8 cellular contexts compared by ENCODE assay signal in genomic region chr22:36873614-36874308, GRCh38. TPM values are rescaled to one million over a fixed set of nuclear protein-coding genes. Genes with fewer than 3 reads are reported as not detected.
DNase-seq lines count a peak whose midpoint lies in the region; ATAC-seq, FAIRE-seq and TF ChIP-seq lines count a peak whose summit lies in the region.

No MANE protein-coding gene starts in this region.

- intact Hi-C loops in K562 (cut with micrococcal nuclease), result loop anchor here (5.0 to 10.0 kb wide), 2 partner anchors 104 to 171 kb away; no protein-coding TSS in a partner anchor

- TF ChIP-seq CTCF in K562 (IDR thresholded peaks at IDR 0.05 in 2 of 3, conservative IDR thresholded peaks at IDR 0.05 in 1 of 3; ENCODE audit: insufficient read depth in 2 of 3, low read depth in 1 of 3, low read length in 3 of 3), result peak; percentile 45 to 54 (median 48); a peak in 5 of 6 replicates

- no peak overlapping the region for H2AFZ ChIP-seq in K562 (ENCODE audit: low read depth, low read length)

- peak overlapping the region; percentile 39 to 52 (median 46) for H3K4me3 Mint-ChIP-seq in CD4-positive, CD25-positive, alpha-beta regulatory T cell

- ATAC-seq in CD4-positive, CD25-positive, alpha-beta regulatory T cell (ENCODE audit: low read depth in 2 of 2), result peak; percentile 66 to 68
- ATAC-seq in GM18868 (IDR thresholded peaks at IDR 0.05; ENCODE audit: unreplicated experiment) (peak; percentile 72), HG03095 (IDR thresholded peaks at IDR 0.05; ENCODE audit: unreplicated experiment) (peak; percentile 55), K562 (peak; percentile 84)

- TF ChIP-seq POLR2A in K562 (conservative IDR thresholded peaks at IDR 0.05), result no peak

- no peak overlapping the region for H3K9ac ChIP-seq in K562 (ENCODE audit: insufficient read depth in 1 of 2, low read depth in 2 of 2, low read length in 2 of 2)

- no peaks in the 10 kb centered on the region for H3K9me1 ChIP-seq in K562 (ENCODE audit: control insufficient read depth, insufficient read depth, low read length)

- peaks cover 27% of the 10 kb centered on the region for H3K36me3 Mint-ChIP-seq in CD4-positive, CD25-positive, alpha-beta regulatory T cell

- peak overlapping the region; percentile 62 for H3K27ac ChIP-seq in CD4-positive, CD25-positive, alpha-beta regulatory T cell (ENCODE audit: insufficient read depth, low read length, poor library complexity, severe bottlenecking)
- H3K27ac ChIP-seq in K562 (ENCODE audit: extremely low read depth, low read depth, low read length), result no peak overlapping the region

- H3K27me3 ChIP-seq in CD4-positive, CD25-positive, alpha-beta regulatory T cell (ENCODE audit: control insufficient read depth, insufficient read depth, low read length), result no peaks in the 10 kb centered on the region
- H3K27me3 ChIP-seq in K562 (ENCODE audit: control insufficient read depth in 2 of 2, insufficient read depth in 2 of 2, low read length in 2 of 2), result peaks cover 4 to 25% of the 10 kb centered on the region in 2 experiments; a peak in 3 of 5 replicates

- BruUV-seq in K562 (replicated peaks; lab: Mats Ljungman, UMichigan), result no TSS peak

- peaks cover 35% of the 10 kb centered on the region for H3K36me3 ChIP-seq in CD4-positive, CD25-positive, alpha-beta regulatory T cell (ENCODE audit: control insufficient read depth, insufficient read depth, low read length)
- H3K36me3 ChIP-seq in K562 (ENCODE audit: control insufficient read depth, insufficient read depth, low read length), result no peaks in the 10 kb centered on the region

- H4K20me1 ChIP-seq in K562 (replicated peaks; ENCODE audit: control insufficient read depth, insufficient read depth, low read length), result no peaks in the 10 kb centered on the region

- H3K4me1 ChIP-seq in CD4-positive, CD25-positive, alpha-beta regulatory T cell (ENCODE audit: control insufficient read depth, insufficient read depth, low read length, poor library complexity, severe bottlenecking), result peaks cover 16% of the 10 kb centered on the region
- 0 out of 5 replicates have a peak, but pooled peaks cover 0 to 2% of the 10 kb centered on the region in 2 experiments for H3K4me1 ChIP-seq in K562 (replicated peaks in 1 of 2; ENCODE audit: control insufficient read depth in 2 of 2, insufficient read depth in 2 of 2, low read length in 2 of 2)

- peak; percentile 32 to 42; a peak in 3 of 4 replicates for TF ChIP-seq RAD21 in K562 (CRISPR knock-in tag; conservative IDR thresholded peaks at IDR 0.05 in 1 of 2, IDR thresholded peaks at IDR 0.05 in 1 of 2)

- no peak for TF ChIP-seq EP300 in K562 (IDR thresholded peaks at IDR 0.05; ENCODE audit: low read length)

- peak overlapping the region; percentile 85 to 96 (median 93) for H3K27ac Mint-ChIP-seq in CD4-positive, CD25-positive, alpha-beta regulatory T cell

- H3K9me3 Mint-ChIP-seq in CD4-positive, CD25-positive, alpha-beta regulatory T cell, result no peaks in the 10 kb centered on the region

- POLR2A ChIA-PET in K562 (lab: Yijun Ruan, JAX), result no interaction called here

- no peak overlapping the region for H3K4me2 ChIP-seq in K562 (ENCODE audit: insufficient read depth, low read length)

- in situ Hi-C loops in K562 (cut with MboI), result no loop called here

- peak in 1 of 3 donors; percentile 88 for DNase-seq in CD4-positive, CD25-positive, alpha-beta regulatory T cell
- DNase-seq in OCI-M1 (lab: John Stamatoyannopoulos, UW) (peak; percentile 91), K562 (ENCODE audit: extremely low read depth in 1 of 4, low spot score in 3 of 4) (peak; percentile 15 to 37 (median 20)), iris pigment epithelial cell (ENCODE audit: low read depth) (peak; percentile 66), NCI-H345 (lab: John Stamatoyannopoulos, UW) (no peak)
- peak; percentile 28 to 42 for DNase-seq in stimulated activated CD8-positive, alpha-beta memory T cell treated with anti-CD3 and anti-CD28 coated beads, Interleukin-2, amount 100 ng/mL, for 48 hours (ENCODE audit: low read depth in 2 of 2)

- H3K9me3 ChIP-seq in CD4-positive, CD25-positive, alpha-beta regulatory T cell (ENCODE audit: control insufficient read depth in 2 of 2, low read length in 2 of 2), result no peaks in the 10 kb centered on the region
- H3K9me3 ChIP-seq in K562 (replicated peaks; ENCODE audit: control insufficient read depth, insufficient read depth, low read depth, low read length), result no peaks in the 10 kb centered on the region

- peak overlapping the region; percentile 54 for H3K4me3 ChIP-seq in CD4-positive, CD25-positive, alpha-beta regulatory T cell (ENCODE audit: low read depth, low read length)
- H3K4me3 ChIP-seq in K562, result no peak overlapping the region

- FAIRE-seq in K562 (lab: Jason Lieb, UNC), result no peak

- no peaks in the 10 kb centered on the region for H3K27me3 Mint-ChIP-seq in CD4-positive, CD25-positive, alpha-beta regulatory T cell

- WGBS in K562 (ENCODE audit: insufficient coverage, low coverage, missing lambda C conversion rate), result 31% methylated on average over 6 of the region's 6 CpGs

- peaks cover 12 to 25% (median 18%) of the 10 kb centered on the region in 4 donors for H3K4me1 Mint-ChIP-seq in CD4-positive, CD25-positive, alpha-beta regulatory T cell

- no peaks in the 10 kb centered on the region for H3K79me2 ChIP-seq in K562 (ENCODE audit: control insufficient read depth, insufficient read depth, low read length)

- CTCF ChIA-PET in K562 (lab: Yijun Ruan, JAX; ENCODE audit: low intra/inter-chr PET ratio), result no interaction called here

TF ChIP-seq in K562, 482 proteins besides CTCF, POLR2A, EP300 and RAD21 (continues in another document):
- TF ChIP-seq HDAC2 (IDR thresholded peaks at IDR 0.05), result no peak

RNA-seq across cellular contexts. Expression of gene NCF4, which starts 13.0 kb away (rescaled TPM):
- total RNA-seq in CD4-positive, CD25-positive, alpha-beta regulatory T cell, result 53.1 TPM
- polyA plus RNA-seq in CD4-positive, CD25-positive, alpha-beta regulatory T cell, result 100 to 1,000 TPM in 2 of 4 donors, 10 to 100 TPM in 2; 57.8 to 126 (median 84.6) TPM
- 0.30 TPM in 1 of 2 replicates, not detected in the other for total RNA-seq in K562 (2011; cell fraction: chromatin; rRNA removed; ENCODE audit: low replicate concordance)
- total RNA-seq in K562 (2011; cell fraction: nucleolus; rRNA removed), result 0.33 TPM in 1 of 2 replicates, not detected in the other
- not detected in 2 replicates for total RNA-seq in K562 (2011; cell fraction: nucleoplasm; rRNA removed)
- total RNA-seq in K562 (2014; rRNA removed) (0.53 and 0.95 TPM in 2 replicates), K562 (2014; rRNA removed; fragmentation: Illumina TruSeq; extraction: Trizol) (0.13 and 0.33 TPM in 2 replicates), K562 (2015; rRNA removed; fragmentation: Illumina TruSeq; extraction: Trizol) (0.58 and 0.79 TPM in 2 replicates), K562 (2021) (0.18 and 0.56 TPM in 2 replicates)
- polyA plus RNA-seq in K562 (2011; rRNA removed) (0.42 and 0.87 TPM in 2 replicates), K562 (2014; fragmentation: Illumina TruSeq; extraction: Trizol) (0.55 and 0.66 TPM in 2 replicates), K562 (2014; fragmentation: Nextera tagmentation; extraction: Ambion mirVana) (under 1 TPM; 0.04 to 0.15 TPM), K562 (2014; rRNA removed) (0.20 and 0.42 TPM in 2 replicates)
- polyA plus RNA-seq in K562 (2011; cell fraction: cytosol; rRNA removed), result 0.70 and 0.72 TPM in 2 replicates
- polyA plus RNA-seq in K562 (2011; cell fraction: nucleus; rRNA removed), result 2.4 and 3.4 TPM in 2 replicates
- polyA plus RNA-seq in K562 (2012), result 0.42 and 2.9 TPM in 2 replicates
- 0.18 TPM in 2 replicates for polyA minus RNA-seq in K562 (2011; rRNA and poly(A)+ RNA removed)
- polyA minus RNA-seq in K562 (2011; cell fraction: cytosol; rRNA and poly(A)+ RNA removed), result not detected in 2 replicates
- polyA minus RNA-seq in K562 (2011; cell fraction: nucleus; rRNA and poly(A)+ RNA removed), result 0.22 TPM in 1 of 2 replicates, not detected in the other

RNA-seq across cellular contexts. Expression of gene CSF2RB, which starts 39.7 kb away (rescaled TPM):
- 27.0 TPM for total RNA-seq in CD4-positive, CD25-positive, alpha-beta regulatory T cell
- 10 to 100 TPM in 2 of 4 donors, 1 to 10 TPM in 2; 5.7 to 10.6 (median 8.8) TPM for polyA plus RNA-seq in CD4-positive, CD25-positive, alpha-beta regulatory T cell
- total RNA-seq in K562 (2011; cell fraction: chromatin; rRNA removed; ENCODE audit: low replicate concordance), result not detected in 2 replicates
- total RNA-seq in K562 (2011; cell fraction: nucleolus; rRNA removed), result under 0.01 TPM in 1 of 2 replicates, not detected in the other
- total RNA-seq in K562 (2011; cell fraction: nucleoplasm; rRNA removed), result not detected in 2 replicates
- 0.36 and 0.61 TPM in 2 replicates for total RNA-seq in K562 (2014; rRNA removed)
- total RNA-seq in K562 (2014; rRNA removed; fragmentation: Illumina TruSeq; extraction: Trizol), result 0.26 and 0.29 TPM in 2 replicates
- total RNA-seq in K562 (2015; rRNA removed; fragmentation: Illumina TruSeq; extraction: Trizol), result 0.62 and 0.72 TPM in 2 replicates
- total RNA-seq in K562 (2021), result 0.60 and 1.0 TPM in 2 replicates
- 0.04 and 0.16 TPM in 2 replicates for polyA plus RNA-seq in K562 (2011; rRNA removed)
- polyA plus RNA-seq in K562 (2011; cell fraction: cytosol; rRNA removed), result 0.12 and 0.24 TPM in 2 replicates
- polyA plus RNA-seq in K562 (2011; cell fraction: nucleus; rRNA removed), result 0.17 and 0.20 TPM in 2 replicates
- 0.48 and 1.3 TPM in 2 replicates for polyA plus RNA-seq in K562 (2012)
- 0.54 and 0.62 TPM in 2 replicates for polyA plus RNA-seq in K562 (2014; fragmentation: Illumina TruSeq; extraction: Trizol)
- under 1 TPM; 0.06 to 0.07 TPM for polyA plus RNA-seq in K562 (2014; fragmentation: Nextera tagmentation; extraction: Ambion mirVana)
- 0.54 and 0.74 TPM in 2 replicates for polyA plus RNA-seq in K562 (2014; rRNA removed)
- polyA minus RNA-seq in K562 (2011; rRNA and poly(A)+ RNA removed), result 0.07 and 0.09 TPM in 2 replicates
- not detected in 2 replicates for polyA minus RNA-seq in K562 (2011; cell fraction: cytosol; rRNA and poly(A)+ RNA removed)
- 0.13 and 0.22 TPM in 2 replicates for polyA minus RNA-seq in K562 (2011; cell fraction: nucleus; rRNA and poly(A)+ RNA removed)

RNA-seq across cellular contexts. Expression of gene PVALB, which starts 56.9 kb away (rescaled TPM):
- not detected for total RNA-seq in CD4-positive, CD25-positive, alpha-beta regulatory T cell
- not detected for polyA plus RNA-seq in CD4-positive, CD25-positive, alpha-beta regulatory T cell
- total RNA-seq in K562 (2011; cell fraction: chromatin; rRNA removed; ENCODE audit: low replicate concordance), result not detected in 2 replicates
- total RNA-seq in K562 (2011; cell fraction: nucleolus; rRNA removed), result not detected in 2 replicates
- not detected in 2 replicates for total RNA-seq in K562 (2011; cell fraction: nucleoplasm; rRNA removed)
- not detected in 2 replicates for total RNA-seq in K562 (2014; rRNA removed)
- not detected in 2 replicates for total RNA-seq in K562 (2014; rRNA removed; fragmentation: Illumina TruSeq; extraction: Trizol)
- total RNA-seq in K562 (2015; rRNA removed; fragmentation: Illumina TruSeq; extraction: Trizol), result not detected in 2 replicates
- not detected in 2 replicates for total RNA-seq in K562 (2021)
- polyA plus RNA-seq in K562 (2011; rRNA removed), result not detected in 2 replicates
- polyA plus RNA-seq in K562 (2011; cell fraction: cytosol; rRNA removed), result not detected in 2 replicates
- polyA plus RNA-seq in K562 (2011; cell fraction: nucleus; rRNA removed), result not detected in 2 replicates
- polyA plus RNA-seq in K562 (2012), result not detected in 2 replicates
- polyA plus RNA-seq in K562 (2014; fragmentation: Illumina TruSeq; extraction: Trizol), result not detected in 2 replicates
- polyA plus RNA-seq in K562 (2014; fragmentation: Nextera tagmentation; extraction: Ambion mirVana), result not detected
- polyA plus RNA-seq in K562 (2014; rRNA removed), result not detected in 2 replicates
- not detected in 2 replicates for polyA minus RNA-seq in K562 (2011; rRNA and poly(A)+ RNA removed)
- polyA minus RNA-seq in K562 (2011; cell fraction: cytosol; rRNA and poly(A)+ RNA removed), result not detected in 2 replicates
- not detected in 2 replicates for polyA minus RNA-seq in K562 (2011; cell fraction: nucleus; rRNA and poly(A)+ RNA removed)

Comparison
In these comparisons a context has a peak if more than half of its experiments do, and no peak if none do; other contexts are left out.
1. RNA of gene NCF4, which starts 13.0 kb away (total RNA-seq): 53.1 TPM in CD4-positive, CD25-positive, alpha-beta regulatory T cell (single experiment); 0.13 to 0.95 TPM in K562; every median in the first group is over 10 times any median in the second.
2. RNA of gene CSF2RB, which starts 39.7 kb away (total RNA-seq): 27.0 TPM in CD4-positive, CD25-positive, alpha-beta regulatory T cell (single experiment); under 0.01 to 1.0 TPM in K562; every median in the first group is over 10 times any median in the second.
3. Peak in every context shown above with its lines, with median percentiles within 50 percentile points of each other: ATAC-seq.